Comparison of ENCODE assay signal across 17 cellular contexts in genomic region chr2:241796209-241796608, GRCh38. TPM values are rescaled to one million over a fixed set of nuclear protein-coding genes. Genes with fewer than 3 reads are reported as not detected.
"Had no signal": no experiment of that assay in that cellular context is flagged by ENCODE, and none has a peak within 500 bp of the region (broad histone marks: within the 10 kb centered on the region; RNA-seq: fewer than 3 reads in every experiment).

No MANE protein-coding gene starts in this region.

- H3K36me3 ChIP-seq: esophagus squamous epithelium, gastrocnemius medialis, sigmoid colon, thyroid gland had no signal

- ATAC-seq: gastrocnemius medialis, left cardiac atrium, WTC11 had no signal

- H3K9me3 ChIP-seq: esophagus squamous epithelium, gastrocnemius medialis, sigmoid colon, thyroid gland had no signal

- H3K27ac ChIP-seq: esophagus squamous epithelium, gastrocnemius medialis, sigmoid colon, thyroid gland had no signal

- FAIRE-seq: astrocyte, colon, islet of Langerhans had no signal

- DNase-seq: activated naive CD8-positive, alpha-beta T cell treated with anti-CD3 and anti-CD28 coated beads for 36 hours; endodermal cell; esophagus squamous epithelium; gastrocnemius medialis; left cardiac atrium; nephron progenitor cell; occipital lobe; stimulated activated CD4-positive, alpha-beta T cell treated with anti-CD3 and anti-CD28 coated beads, Interleukin-2, amount 100 ng/mL, for 48 hours; substantia nigra; T1000; thyroid gland had no signal

- H3K27me3 ChIP-seq: gastrocnemius medialis, thyroid gland had no signal

- H3K4me3 ChIP-seq: esophagus squamous epithelium, gastrocnemius medialis, sigmoid colon, smooth muscle cell, thyroid gland had no signal

- H3K4me1 ChIP-seq: esophagus squamous epithelium, gastrocnemius medialis, sigmoid colon, thyroid gland had no signal

RNA-seq across cellular contexts. Expression of gene NEU4, which starts 12.8 kb away (rescaled TPM):
- total RNA-seq: esophagus squamous epithelium, smooth muscle cell had no signal

RNA-seq across cellular contexts. Expression of gene GAL3ST2, which starts 19.6 kb away (rescaled TPM):
- total RNA-seq: astrocyte, smooth muscle cell, thyroid gland had no signal
